ENCODE assay signal across 18 cellular contexts in genomic region chr16:11180489-11180888, GRCh38.
A peak's percentile ranks its signal among the peaks of the same experiment; 100 is the strongest.
DNase-seq lines count a peak whose midpoint lies in the region; ATAC-seq, FAIRE-seq and TF ChIP-seq lines count a peak whose summit lies in the region.
"Had no signal": no experiment of that assay in that cellular context is flagged by ENCODE, and none has a peak within 500 bp of the region (broad histone marks: within the 10 kb centered on the region; RNA-seq: fewer than 3 reads in every experiment).

No MANE protein-coding gene starts in this region.

- TF ChIP-seq POLR2A in upper lobe of left lung (IDR thresholded peaks at IDR 0.05), result no peak

- peaks cover 47% of the 10 kb centered on the region for H3K36me3 Mint-ChIP-seq in dendritic cell treated with granulocyte-macrophage colony-stimulating factor and Interleukin-4, amounts not matched to agents 40 ng/mL and 50 ng/mL, for 4 days (ENCODE audit: low read depth)

- intact Hi-C loops in Right ventricle myocardium inferior (cut with DNase I), result no loop called here
- intact Hi-C loops in left ventricle myocardium superior (cut with micrococcal nuclease), result no loop called here
- intact Hi-C loops in dendritic cell treated with granulocyte-macrophage colony-stimulating factor and Interleukin-4, amounts not matched to agents 40 ng/mL and 50 ng/mL, for 4 days (cut with micrococcal nuclease), result loop anchor here (5.0 kb wide), 3 partner anchors 52 to 182 kb away; no protein-coding TSS in a partner anchor
- intact Hi-C loops in PC-3 (cut with micrococcal nuclease), result no loop called here

- 81% methylated on average over 5 to 6 of the region's 6 CpGs for WGBS in upper lobe of left lung, 2 donors
- 75 to 84% (median 83%) methylated on average over 6 of the region's 6 CpGs for WGBS in small intestine, 3 donors

- TF ChIP-seq EP300 in upper lobe of left lung (IDR thresholded peaks at IDR 0.05), result no peak

- H3K9me3 ChIP-seq in upper lobe of left lung (no peaks in the 10 kb centered on the region), small intestine (ENCODE audit: control insufficient read depth, low read depth) (no peaks in the 10 kb centered on the region), PC-3 (ENCODE audit: low read length) (no peaks in the 10 kb centered on the region)
- H3K9me3 ChIP-seq: colonic mucosa, pancreas, uterus had no signal

- no peaks in the 10 kb centered on the region for H3F3A ChIP-seq in PC-3 (ENCODE audit: low read length, unreplicated experiment)

- peak overlapping the region; percentile 82 for H3K4me3 Mint-ChIP-seq in dendritic cell treated with granulocyte-macrophage colony-stimulating factor and Interleukin-4, amounts not matched to agents 40 ng/mL and 50 ng/mL, for 4 days
- H3K4me3 Mint-ChIP-seq: HFFc6 had no signal

- no peak overlapping the region for H2AFZ ChIP-seq in PC-3 (ENCODE audit: low read length)

- H3K36me3 ChIP-seq in upper lobe of left lung (peaks cover 4 to 29% (median 17%) of the 10 kb centered on the region in 4 donors), small intestine (ENCODE audit: control insufficient read depth in 2 of 2, insufficient read depth in 2 of 2, low read length in 2 of 2) (peaks cover 3 to 6% of the 10 kb centered on the region in 2 donors), PC-3 (ENCODE audit: low read depth, low read length) (no peaks in the 10 kb centered on the region)
- H3K36me3 ChIP-seq: colonic mucosa, pancreas, uterus had no signal

- DNase-seq in Right ventricle myocardium inferior (ENCODE audit: missing footprints) (no peak), left ventricle myocardium superior (no peak), upper lobe of left lung (peak in 1 of 2 donors; percentile 64), NCI-H1694 treated with DMSO at 0.1 percent for 48 hours (lab: John Stamatoyannopoulos, UW) (no peak), small intestine (no peak), PC-3 (no peak)
- DNase-seq: AML-193, amygdala, colonic mucosa, HFFc6, mesenchymal stem cell, NCI-H1092, NCI-H446, pancreas, uterus had no signal

- H3K27me3 ChIP-seq in upper lobe of left lung (no peaks in the 10 kb centered on the region), small intestine (ENCODE audit: control insufficient read depth in 2 of 2, insufficient read depth in 2 of 2, low read length in 2 of 2) (no peaks in the 10 kb centered on the region), PC-3 (ENCODE audit: low read length) (no peaks in the 10 kb centered on the region)
- H3K27me3 ChIP-seq: colonic mucosa, pancreas, uterus had no signal

- no TSS peak for BruUV-seq in PC-3 (replicated peaks; lab: Mats Ljungman, UMichigan)

- ATAC-seq in Right ventricle myocardium inferior (peak; percentile 47), left ventricle myocardium superior (no peak), HG03439 (IDR thresholded peaks at IDR 0.05; ENCODE audit: unreplicated experiment) (peak; percentile 33), upper lobe of left lung (ENCODE audit: low FRiP score in 2 of 2) (peak in 1 of 2 donors; percentile 31), PC-3 (no peak)

- no peaks in the 10 kb centered on the region for H3K9me3 Mint-ChIP-seq in dendritic cell treated with granulocyte-macrophage colony-stimulating factor and Interleukin-4, amounts not matched to agents 40 ng/mL and 50 ng/mL, for 4 days
- H3K9me3 Mint-ChIP-seq: HFFc6 had no signal

- H3K27me3 Mint-ChIP-seq in dendritic cell treated with granulocyte-macrophage colony-stimulating factor and Interleukin-4, amounts not matched to agents 40 ng/mL and 50 ng/mL, for 4 days, result no peaks in the 10 kb centered on the region

- no peak overlapping the region for H3K9ac ChIP-seq in PC-3 (ENCODE audit: low read length)

- no peaks in the 10 kb centered on the region for H3K9me2 ChIP-seq in PC-3 (replicated peaks; ENCODE audit: low read length)

- TF ChIP-seq CTCF in upper lobe of left lung (IDR thresholded peaks at IDR 0.05) (no peak), PC-3 (conservative IDR thresholded peaks at IDR 0.05; ENCODE audit: low read depth, low read length) (no peak)

- peaks cover 0 to 21% (median 12%) of the 10 kb centered on the region in 4 donors for H3K4me1 ChIP-seq in upper lobe of left lung
- no peaks in the 10 kb centered on the region for H3K4me1 ChIP-seq in small intestine (ENCODE audit: control insufficient read depth in 2 of 2, insufficient read depth in 1 of 2, low read depth in 1 of 2, low read length in 1 of 2)
- no peaks in the 10 kb centered on the region for H3K4me1 ChIP-seq in PC-3 (ENCODE audit: insufficient read depth, low read length)
- H3K4me1 ChIP-seq: colonic mucosa, pancreas, uterus had no signal

- H3K4me1 Mint-ChIP-seq in dendritic cell treated with granulocyte-macrophage colony-stimulating factor and Interleukin-4, amounts not matched to agents 40 ng/mL and 50 ng/mL, for 4 days (ENCODE audit: low read depth), result peaks cover 93% of the 10 kb centered on the region

- no peaks in the 10 kb centered on the region for H4K20me1 ChIP-seq in PC-3 (ENCODE audit: low read length)

- CTCF ChIA-PET in PC-3 (lab: Charles Lee), result no interaction called here

- no peak for FAIRE-seq in small intestine (lab: Jason Lieb, UNC)
- FAIRE-seq: pancreas, RCC 7860 had no signal

- no peak overlapping the region for H3K4me3 ChIP-seq in upper lobe of left lung
- H3K4me3 ChIP-seq in small intestine (ENCODE audit: low read depth in 1 of 2, low read length in 2 of 2), result no peak overlapping the region
- no peak overlapping the region for H3K4me3 ChIP-seq in PC-3 (ENCODE audit: low read length)
- H3K4me3 ChIP-seq: colonic mucosa, pancreas, uterus had no signal

- H3K4me2 ChIP-seq in PC-3 (ENCODE audit: low read length), result no peak overlapping the region

- POLR2A ChIA-PET in PC-3 (lab: Charles Lee; ENCODE audit: unreplicated experiment), result no interaction called here

- H3K79me2 ChIP-seq in PC-3 (ENCODE audit: low read length), result no peaks in the 10 kb centered on the region

- peak overlapping the region; percentile 90 for H3K27ac Mint-ChIP-seq in dendritic cell treated with granulocyte-macrophage colony-stimulating factor and Interleukin-4, amounts not matched to agents 40 ng/mL and 50 ng/mL, for 4 days
- H3K27ac Mint-ChIP-seq: HFFc6 had no signal

- H3K27ac ChIP-seq in upper lobe of left lung, result peak overlapping the region in 3 of 4 donors; percentile 58 to 75 (median 74)
- H3K27ac ChIP-seq in small intestine (ENCODE audit: low read depth in 1 of 2, low read length in 1 of 2), result no peak overlapping the region
- no peak overlapping the region for H3K27ac ChIP-seq in PC-3 (ENCODE audit: low read length)
- H3K27ac ChIP-seq: colonic mucosa, pancreas, uterus had no signal

Comparison
In these comparisons a context has a peak if more than half of its experiments do, and no peak if none do; other contexts are left out.
1. ATAC-seq: peak in Right ventricle myocardium inferior (single experiment) and HG03439 (single experiment); none in left ventricle myocardium superior (single experiment) and PC-3 (single experiment).
2. H3K27ac ChIP-seq: peak in upper lobe of left lung (3 of 4); none in small intestine (0 of 2) and PC-3 (single experiment).